ENCODE assay signal across 12 cellular contexts in genomic region chr1:48246727-48247126, GRCh38. TPM values are rescaled to one million over a fixed set of nuclear protein-coding genes. Genes with fewer than 3 reads are reported as not detected.
DNase-seq lines count a peak whose midpoint lies in the region; ATAC-seq and TF ChIP-seq lines count a peak whose summit lies in the region.
"Had no signal": no experiment of that assay in that cellular context is flagged by ENCODE, and none has a peak within 500 bp of the region (broad histone marks: within the 10 kb centered on the region; RNA-seq: fewer than 3 reads in every experiment).

No MANE protein-coding gene starts in this region.

- DNase-seq in NCI-H2081 (lab: John Stamatoyannopoulos, UW) (peak; percentile 8 to 47), NCI-H2081 treated with DMSO at 0.1 percent for 48 hours (lab: John Stamatoyannopoulos, UW) (no peak), NCI-H1694 (lab: John Stamatoyannopoulos, UW) (peak; percentile 54), epithelial cell of esophagus (ENCODE audit: low read depth) (peak; percentile 52), renal cortical epithelial cell (ENCODE audit: low read depth) (peak; percentile 61), GM10266 (ENCODE audit: extremely low spot score) (no peak), Karpas-422 (no peak)
- DNase-seq: activated CD4-positive, alpha-beta T cell treated with anti-CD3 and anti-CD28 coated beads, Interleukin-2, amount 50 U/mL, for 1 hour; activated naive CD4-positive, alpha-beta T cell treated with Interleukin-2 at 50 U/mL for 16 hours; GOT3 had no signal

- no peak overlapping the region for H3K27ac ChIP-seq in Karpas-422 (ENCODE audit: low read length)

- H3K9me3 ChIP-seq in Karpas-422 (ENCODE audit: low read length): no peaks in the 10 kb centered on the region

- no peaks in the 10 kb centered on the region for H3K36me3 ChIP-seq in Karpas-422 (ENCODE audit: insufficient read depth, low read length)

- no peaks in the 10 kb centered on the region for H3K79me2 ChIP-seq in Karpas-422 (ENCODE audit: low read length)

- H3K27me3 ChIP-seq in Karpas-422 (ENCODE audit: low read length): no peaks in the 10 kb centered on the region

- H4K20me1 ChIP-seq in Karpas-422 (ENCODE audit: insufficient read depth, low read depth, low read length): no peaks in the 10 kb centered on the region

- no peak overlapping the region for H2AFZ ChIP-seq in Karpas-422 (ENCODE audit: low read length)

- H3K9me2 ChIP-seq in Karpas-422 (replicated peaks; ENCODE audit: insufficient read depth, low read length): no peaks in the 10 kb centered on the region

- no peak overlapping the region for H3K9ac ChIP-seq in Karpas-422 (ENCODE audit: low read length)

- no peak for TF ChIP-seq CTCF in epithelial cell of esophagus (IDR thresholded peaks at IDR 0.05; ENCODE audit: insufficient read depth, low read depth, low read length, missing control alignments)
- TF ChIP-seq CTCF in GM10266 (IDR thresholded peaks at IDR 0.05; ENCODE audit: control insufficient read depth, insufficient read depth, low read depth, missing control alignments): no peak

- peaks cover 5% of the 10 kb centered on the region for H3K4me1 ChIP-seq in Karpas-422 (ENCODE audit: low read length)

- H3K4me2 ChIP-seq in Karpas-422 (ENCODE audit: low read depth, low read length, poor library complexity, severe bottlenecking): no peak overlapping the region

- H3K4me3 ChIP-seq in epithelial cell of esophagus (ENCODE audit: low read length) (no peak overlapping the region), Karpas-422 (ENCODE audit: low read length) (no peak overlapping the region)

- ATAC-seq in HG02970 (IDR thresholded peaks at IDR 0.05; ENCODE audit: low FRiP score, unreplicated experiment): no peak

RNA-seq across cellular contexts. Expression of gene SLC5A9, which starts 24.2 kb away (rescaled TPM):
- 0.35 and 1.6 TPM in 2 replicates for total RNA-seq in renal cortical epithelial cell
- total RNA-seq in Karpas-422 (2014; rRNA removed; shearing (Covaris generic); ENCODE audit: low replicate concordance): not detected in 2 replicates
- total RNA-seq: NCI-H460 had no signal

Comparison
In these comparisons a context has a peak if more than half of its experiments do, and no peak if none do; other contexts are left out.
1. DNase-seq: peak in NCI-H2081 (2 of 2), NCI-H1694 (single experiment), epithelial cell of esophagus (single experiment) and renal cortical epithelial cell (single experiment); none in NCI-H2081 treated with DMSO at 0.1 percent for 48 hours (single experiment), GM10266 (single experiment) and Karpas-422 (single experiment).